22 cellular contexts compared by ENCODE assay signal in genomic region chr3:184694694-184695093, GRCh38. TPM values are rescaled to one million over a fixed set of nuclear protein-coding genes. Genes with fewer than 3 reads are reported as not detected.
DNase-seq lines count a peak whose midpoint lies in the region; ATAC-seq, FAIRE-seq and TF ChIP-seq lines count a peak whose summit lies in the region.
"Had no signal": no experiment of that assay in that cellular context is flagged by ENCODE, and none has a peak within 500 bp of the region (broad histone marks: within the 10 kb centered on the region; RNA-seq: fewer than 3 reads in every experiment).

No MANE protein-coding gene starts in this region.

- H3K27me3 ChIP-seq in vagina = no peaks in the 10 kb centered on the region
- H3K27me3 ChIP-seq: SJSA1 had no signal

- H3K9me3 Mint-ChIP-seq in dendritic cell treated with granulocyte-macrophage colony-stimulating factor and Interleukin-4, amounts not matched to agents 40 ng/mL and 50 ng/mL, for 4 days = no peaks in the 10 kb centered on the region
- no peaks in the 10 kb centered on the region for H3K9me3 Mint-ChIP-seq in nephron
- H3K9me3 Mint-ChIP-seq: CD4-positive, alpha-beta memory T cell; H9 had no signal

- peaks cover 55% of the 10 kb centered on the region for H3K4me1 Mint-ChIP-seq in dendritic cell treated with granulocyte-macrophage colony-stimulating factor and Interleukin-4, amounts not matched to agents 40 ng/mL and 50 ng/mL, for 4 days (ENCODE audit: low read depth)
- peaks cover 83% of the 10 kb centered on the region for H3K4me1 Mint-ChIP-seq in nephron
- H3K4me1 Mint-ChIP-seq: CD4-positive, alpha-beta memory T cell had no signal

- H3K27ac ChIP-seq in HEK293 (ENCODE audit: extremely low read depth, low read depth, low read length) = no peak overlapping the region
- peak overlapping the region; percentile 58 for H3K27ac ChIP-seq in vagina
- H3K27ac ChIP-seq: GM23248, SJSA1 had no signal

- no peak for ATAC-seq in HG02588 (IDR thresholded peaks at IDR 0.05; ENCODE audit: unreplicated experiment)
- ATAC-seq: GM12878, Right ventricle myocardium inferior had no signal

- H3K36me3 ChIP-seq in HEK293 (ENCODE audit: control insufficient read depth in 2 of 2, insufficient read depth in 1 of 2, low read length in 2 of 2) = no peaks in the 10 kb centered on the region
- no peaks in the 10 kb centered on the region for H3K36me3 ChIP-seq in vagina
- H3K36me3 ChIP-seq: SJSA1 had no signal

- H3K4me1 ChIP-seq in HEK293 (ENCODE audit: control insufficient read depth, insufficient read depth, low read length) (no peaks in the 10 kb centered on the region), vagina (peaks cover 52% of the 10 kb centered on the region)
- H3K4me1 ChIP-seq: Caco-2 had no signal

- CTCF ChIA-PET in HEK293 (lab: Yijun Ruan, JAX) = no interaction called here

- TF ChIP-seq POLR2A in vagina (IDR thresholded peaks at IDR 0.05) = no peak
- no peak for TF ChIP-seq POLR2A in GM12892 (IDR thresholded peaks at IDR 0.05; ENCODE audit: low read depth, low read length)

- H3K4me3 Mint-ChIP-seq in dendritic cell treated with granulocyte-macrophage colony-stimulating factor and Interleukin-4, amounts not matched to agents 40 ng/mL and 50 ng/mL, for 4 days = no peak overlapping the region
- peak overlapping the region in 1 of 3 experiments; percentile 17 for H3K4me3 Mint-ChIP-seq in nephron
- H3K4me3 Mint-ChIP-seq: CD4-positive, alpha-beta memory T cell had no signal

- peaks cover 26% of the 10 kb centered on the region for H3K27me3 Mint-ChIP-seq in dendritic cell treated with granulocyte-macrophage colony-stimulating factor and Interleukin-4, amounts not matched to agents 40 ng/mL and 50 ng/mL, for 4 days
- peaks cover 8% of the 10 kb centered on the region for H3K27me3 Mint-ChIP-seq in nephron (ENCODE audit: low read depth)

- no peak for DNase-seq in vagina (ENCODE audit: extremely low spot score in 2 of 2)
- DNase-seq in NAMALWA (ENCODE audit: low spot score) = no peak
- DNase-seq in GM12892 (ENCODE audit: insufficient read length) = no peak
- DNase-seq: Caco-2; CD4-positive, alpha-beta memory T cell; DND-41; GM23248; H9; KBM-7; NCI-H1105 treated with DMSO at 0.1 percent for 48 hours; NCI-H1694; NCI-H2081; NCI-H2171; NCI-H345; NCI-H526 had no signal

- POLR2A ChIA-PET in HEK293 (lab: Yijun Ruan, JAX) = no interaction called here

- TF ChIP-seq CTCF in HEK293 (tag by site-specific recombination; IDR thresholded peaks at IDR 0.05) = no peak
- no peak for TF ChIP-seq CTCF in nephron (IDR thresholded peaks at IDR 0.05; ENCODE audit: unreplicated experiment in 3 of 3)
- TF ChIP-seq CTCF in vagina (IDR thresholded peaks at IDR 0.05) = no peak

- no peak for FAIRE-seq in GM12892 (lab: Jason Lieb, UNC)
- FAIRE-seq: GM12878 had no signal

- H3K27ac Mint-ChIP-seq in dendritic cell treated with granulocyte-macrophage colony-stimulating factor and Interleukin-4, amounts not matched to agents 40 ng/mL and 50 ng/mL, for 4 days = peak overlapping the region; percentile 19
- peak overlapping the region; percentile 83 to 95 (median 95) for H3K27ac Mint-ChIP-seq in nephron
- H3K27ac Mint-ChIP-seq: H9 had no signal

- H3K9me3 ChIP-seq in HEK293 (ENCODE audit: control insufficient read depth, insufficient read depth, low read depth, low read length) = no peaks in the 10 kb centered on the region
- no peaks in the 10 kb centered on the region for H3K9me3 ChIP-seq in vagina
- H3K9me3 ChIP-seq: Caco-2, SJSA1 had no signal

- intact Hi-C loops in dendritic cell treated with granulocyte-macrophage colony-stimulating factor and Interleukin-4, amounts not matched to agents 40 ng/mL and 50 ng/mL, for 4 days (cut with micrococcal nuclease) = no loop called here
- intact Hi-C loops in vagina (cut with DNase I) = no loop called here

- no peaks in the 10 kb centered on the region for H3K36me3 Mint-ChIP-seq in dendritic cell treated with granulocyte-macrophage colony-stimulating factor and Interleukin-4, amounts not matched to agents 40 ng/mL and 50 ng/mL, for 4 days (ENCODE audit: low read depth)
- H3K36me3 Mint-ChIP-seq in nephron (ENCODE audit: low read depth) = peaks cover 1% of the 10 kb centered on the region
- H3K36me3 Mint-ChIP-seq: CD4-positive, alpha-beta memory T cell had no signal

- H3K4me3 ChIP-seq in HEK293 (ENCODE audit: low read depth, low read length) = no peak overlapping the region
- H3K4me3 ChIP-seq in vagina = no peak overlapping the region
- H3K4me3 ChIP-seq: GM12878, GM23248, SJSA1 had no signal

TF ChIP-seq in HEK293, 187 proteins besides CTCF, POLR2A, EP300 and RAD21:
- TF ChIP-seq ZNF558 (tag by site-specific recombination; IDR thresholded peaks at IDR 0.05) = no peak
- no peak for TF ChIP-seq ELK4 (IDR thresholded peaks at IDR 0.05; ENCODE audit: borderline replicate concordance, low read depth, low read length)
- TF ChIP-seq ZNF600 (tag by site-specific recombination; IDR thresholded peaks at IDR 0.05) = peak; percentile 59; the same call in 1 of the 2 replicates
- TF ChIP-seq ZFP69B (tag by site-specific recombination; IDR thresholded peaks at IDR 0.05) = no peak
- 0 out of 2 replicates have a peak, but pooled peaks have one; percentile 23 for TF ChIP-seq YY2 (tag by site-specific recombination; IDR thresholded peaks at IDR 0.05)
- no peak for TF ChIP-seq GLI2 (tag by site-specific recombination; IDR thresholded peaks at IDR 0.05; ENCODE audit: borderline replicate concordance, low read depth)
- no peak for TF ChIP-seq TSHZ1 (tag by site-specific recombination; IDR thresholded peaks at IDR 0.05; ENCODE audit: borderline replicate concordance)

RNA-seq across cellular contexts. Expression of gene MAGEF1, which starts 17.2 kb away (rescaled TPM):
- 25.5 TPM for total RNA-seq in vagina
- 17.8 TPM for polyA plus RNA-seq in GM12892 (2012; ENCODE audit: missing spikeins)
